In the genomic region with DNA sequence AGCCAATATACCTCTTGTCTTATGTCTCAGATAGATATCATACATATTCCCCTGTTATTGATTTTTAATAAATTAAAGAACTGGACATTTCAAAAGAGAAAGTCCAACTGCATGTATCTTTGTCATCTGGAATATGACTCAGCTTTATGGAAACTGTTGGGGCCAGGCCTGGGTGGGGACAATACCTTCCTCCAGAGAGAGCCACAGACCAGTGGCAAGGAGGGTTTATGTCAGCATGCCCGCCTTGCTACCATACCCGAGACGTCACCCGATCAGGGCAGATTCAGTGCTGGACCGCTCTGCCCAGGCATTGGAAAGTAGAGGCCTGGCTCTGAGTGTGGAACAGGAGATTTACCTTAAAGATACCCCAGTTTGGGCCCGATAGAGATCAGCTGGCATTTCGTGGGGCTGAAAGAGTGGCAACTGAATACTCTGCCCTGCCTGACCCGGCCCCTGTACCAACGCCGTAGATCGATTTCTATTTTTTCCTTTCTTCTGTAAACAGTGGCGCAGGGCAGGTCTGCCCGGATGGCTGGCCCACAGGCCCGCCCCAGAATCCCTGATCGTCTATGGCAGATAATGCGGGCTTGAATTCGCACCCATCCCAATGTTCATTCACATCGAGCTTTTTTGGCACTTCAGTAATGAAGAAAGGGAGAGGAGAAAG, we compare ENCODE assay signal across 23 cellular contexts.
DNase-seq lines count a peak whose midpoint lies in the region; ATAC-seq, FAIRE-seq and TF ChIP-seq lines count a peak whose summit lies in the region.
"Had no signal": no experiment of that assay in that cellular context is flagged by ENCODE, and none has a peak within 500 bp of the region (broad histone marks: within the 10 kb centered on the region; RNA-seq: fewer than 3 reads in every experiment).

No MANE protein-coding gene starts in this region.

- WGBS in K562 (ENCODE audit: insufficient coverage, low coverage, missing lambda C conversion rate): 3% methylated on average over 14 of the region's 18 CpGs

- DNase-seq in breast epithelium (ENCODE audit: low spot score in 2 of 2) (no peak), MCF 10A (ENCODE audit: unreplicated experiment) (no peak), GM23338 (ENCODE audit: low spot score) (no peak), K562 (ENCODE audit: extremely low read depth in 1 of 4, low spot score in 3 of 4) (no peak), NOMO-1 treated with dmso at 0.1 percent for 144 hours (lab: John Stamatoyannopoulos, UW; ENCODE audit: unreplicated experiment) (no peak), amygdala (lab: John Stamatoyannopoulos, UW) (no peak), NCI-H2196 (lab: John Stamatoyannopoulos, UW; ENCODE audit: unreplicated experiment) (no peak)
- DNase-seq: CD4-positive, CD25-positive, alpha-beta regulatory T cell; CD8-positive, alpha-beta memory T cell; COR-L47; DMS 273 treated with DMSO at 0.1 percent for 48 hours; DMS53; DND-41; GOT3; H9; IMR-90; KBM-7 had no signal

- TF ChIP-seq POLR2A in breast epithelium (IDR thresholded peaks at IDR 0.05) (no peak), K562 (conservative IDR thresholded peaks at IDR 0.05) (no peak)

- H3K36me3 Mint-ChIP-seq in MCF 10A (ENCODE audit: insufficient read depth, unreplicated experiment): no peaks in the 10 kb centered on the region
- no peaks in the 10 kb centered on the region for H3K36me3 Mint-ChIP-seq in GM23338 (ENCODE audit: low read depth)
- H3K36me3 Mint-ChIP-seq: CD4-positive, CD25-positive, alpha-beta regulatory T cell; CD8-positive, alpha-beta memory T cell had no signal

- H3K4me3 Mint-ChIP-seq in MCF 10A (ENCODE audit: unreplicated experiment) (no peak overlapping the region), GM23338 (no peak overlapping the region)
- H3K4me3 Mint-ChIP-seq: CD4-positive, CD25-positive, alpha-beta regulatory T cell; CD8-positive, alpha-beta memory T cell; H9 had no signal

- H3K4me1 ChIP-seq in breast epithelium (no peaks in the 10 kb centered on the region), GM23338 (ENCODE audit: insufficient read depth) (no peaks in the 10 kb centered on the region), K562 (replicated peaks in 1 of 2; ENCODE audit: control insufficient read depth in 2 of 2, insufficient read depth in 2 of 2, low read length in 2 of 2) (no peaks in the 10 kb centered on the region), parathyroid adenoma (peaks cover 36% of the 10 kb centered on the region)
- H3K4me1 ChIP-seq: A549 had no signal

- POLR2A ChIA-PET in MCF 10A (lab: Yijun Ruan, JAX) (no interaction called here), K562 (lab: Yijun Ruan, JAX) (no interaction called here)

- 0 out of 2 replicates have a peak, but pooled peaks cover 3% of the 10 kb centered on the region for H3K9me2 ChIP-seq in GM23338 (ENCODE audit: insufficient read depth)

- no peak for FAIRE-seq in K562 (lab: Jason Lieb, UNC)
- FAIRE-seq: A549, G401.6, GM12891 had no signal

- H3K27ac Mint-ChIP-seq in MCF 10A (ENCODE audit: low read depth, unreplicated experiment): no peak overlapping the region
- H3K27ac Mint-ChIP-seq in GM23338: no peak overlapping the region
- H3K27ac Mint-ChIP-seq: CD4-positive, CD25-positive, alpha-beta regulatory T cell; CD8-positive, alpha-beta memory T cell; H9 had no signal

- no peak for TF ChIP-seq CTCF in breast epithelium (IDR thresholded peaks at IDR 0.05)
- no peak for TF ChIP-seq CTCF in MCF 10A (IDR thresholded peaks at IDR 0.05; ENCODE audit: unreplicated experiment)
- no peak for TF ChIP-seq CTCF in GM23338 (conservative IDR thresholded peaks at IDR 0.05; ENCODE audit: low read depth in 2 of 2)
- TF ChIP-seq CTCF in K562 (IDR thresholded peaks at IDR 0.05 in 2 of 3, conservative IDR thresholded peaks at IDR 0.05 in 1 of 3; ENCODE audit: insufficient read depth in 2 of 3, low read depth in 1 of 3, low read length in 3 of 3): no peak
- TF ChIP-seq CTCF in parathyroid adenoma (IDR thresholded peaks at IDR 0.05): peak; percentile 35

- no peaks in the 10 kb centered on the region for H3K9me1 ChIP-seq in K562 (ENCODE audit: control insufficient read depth, insufficient read depth, low read length)

- peak overlapping the region; percentile 43 to 58 for H3K27ac ChIP-seq in breast epithelium
- H3K27ac ChIP-seq in GM23338 (ENCODE audit: low read depth): no peak overlapping the region
- H3K27ac ChIP-seq in K562 (ENCODE audit: extremely low read depth, low read depth, low read length): no peak overlapping the region
- H3K27ac ChIP-seq in parathyroid adenoma: peak overlapping the region; percentile 80
- H3K27ac ChIP-seq: 22Rv1, A549, HL-60 had no signal

- H3K4me2 ChIP-seq in GM23338 (no peak overlapping the region), K562 (ENCODE audit: insufficient read depth, low read length) (no peak overlapping the region), parathyroid adenoma (ENCODE audit: low read length) (peak overlapping the region; percentile 60)
- H3K4me2 ChIP-seq: A549 had no signal

- BruUV-seq in MCF 10A (replicated peaks; lab: Mats Ljungman, UMichigan): no TSS peak
- BruUV-seq in K562 (replicated peaks; lab: Mats Ljungman, UMichigan): no TSS peak

- H3K9me3 ChIP-seq in breast epithelium (no peaks in the 10 kb centered on the region), K562 (replicated peaks; ENCODE audit: control insufficient read depth, insufficient read depth, low read depth, low read length) (no peaks in the 10 kb centered on the region), parathyroid adenoma (ENCODE audit: control insufficient read depth, low read length) (no peaks in the 10 kb centered on the region)
- H3K9me3 ChIP-seq: A549 had no signal

- no peaks in the 10 kb centered on the region for H3K27me3 Mint-ChIP-seq in MCF 10A (ENCODE audit: insufficient read depth, unreplicated experiment)
- peaks cover 7% of the 10 kb centered on the region for H3K27me3 Mint-ChIP-seq in GM23338 (ENCODE audit: insufficient read depth, low read depth, poor library complexity)
- H3K27me3 Mint-ChIP-seq: CD4-positive, CD25-positive, alpha-beta regulatory T cell had no signal

- H3K36me3 ChIP-seq in breast epithelium (no peaks in the 10 kb centered on the region), GM23338 (ENCODE audit: insufficient read depth) (no peaks in the 10 kb centered on the region), K562 (ENCODE audit: control insufficient read depth, insufficient read depth, low read length) (no peaks in the 10 kb centered on the region), parathyroid adenoma (ENCODE audit: control insufficient read depth, insufficient read depth, low read length) (no peaks in the 10 kb centered on the region)

- H3K79me2 ChIP-seq in GM23338 (replicated peaks; ENCODE audit: insufficient read depth) (no peaks in the 10 kb centered on the region), K562 (ENCODE audit: control insufficient read depth, insufficient read depth, low read length) (no peaks in the 10 kb centered on the region), parathyroid adenoma (no peaks in the 10 kb centered on the region)

- in situ Hi-C loops in K562 (cut with MboI): no loop called here

- peak overlapping the region in 2 of 3 donors; percentile 19 to 23 for H3K4me3 ChIP-seq in breast epithelium
- no peak overlapping the region for H3K4me3 ChIP-seq in GM23338
- no peak overlapping the region for H3K4me3 ChIP-seq in K562
- peak overlapping the region; percentile 3 for H3K4me3 ChIP-seq in parathyroid adenoma (ENCODE audit: low read depth, low read length)
- H3K4me3 ChIP-seq: A549 had no signal

- H3F3A ChIP-seq in GM23338 (replicated peaks; ENCODE audit: low read depth): no peaks in the 10 kb centered on the region

- H4K20me1 ChIP-seq in GM23338 (replicated peaks; ENCODE audit: insufficient read depth): no peaks in the 10 kb centered on the region
- no peaks in the 10 kb centered on the region for H4K20me1 ChIP-seq in K562 (replicated peaks; ENCODE audit: control insufficient read depth, insufficient read depth, low read length)

- H2AFZ ChIP-seq in GM23338 (peak overlapping the region; percentile 84; the same call in 1 of the 2 replicates), K562 (ENCODE audit: low read depth, low read length) (no peak overlapping the region), parathyroid adenoma (peak overlapping the region; percentile 31)

- no peak overlapping the region for H3K9ac ChIP-seq in K562 (ENCODE audit: insufficient read depth in 1 of 2, low read depth in 2 of 2, low read length in 2 of 2)
- no peak overlapping the region for H3K9ac ChIP-seq in parathyroid adenoma

- CTCF ChIA-PET in MCF 10A (lab: Yijun Ruan, JAX) (no interaction called here), K562 (lab: Yijun Ruan, JAX; ENCODE audit: low intra/inter-chr PET ratio) (no interaction called here)

- H3K4me1 Mint-ChIP-seq in MCF 10A (ENCODE audit: insufficient read depth, unreplicated experiment) (no peaks in the 10 kb centered on the region), GM23338 (peaks cover 4% of the 10 kb centered on the region)
- H3K4me1 Mint-ChIP-seq: CD4-positive, CD25-positive, alpha-beta regulatory T cell; CD8-positive, alpha-beta memory T cell had no signal

- TF ChIP-seq RAD21 in K562 (CRISPR knock-in tag; conservative IDR thresholded peaks at IDR 0.05 in 1 of 2, IDR thresholded peaks at IDR 0.05 in 1 of 2): no peak

- H3K9me3 Mint-ChIP-seq in MCF 10A (ENCODE audit: unreplicated experiment) (peaks cover 12% of the 10 kb centered on the region), GM23338 (peaks cover 1% of the 10 kb centered on the region; the same call in 1 of the 3 replicates)
- H3K9me3 Mint-ChIP-seq: H9 had no signal

- peaks cover 0 to 3% of the 10 kb centered on the region in 2 donors for H3K27me3 ChIP-seq in breast epithelium
- no peaks in the 10 kb centered on the region for H3K27me3 ChIP-seq in GM23338 (ENCODE audit: insufficient read depth)
- H3K27me3 ChIP-seq in K562 (ENCODE audit: control insufficient read depth in 2 of 2, insufficient read depth in 2 of 2, low read length in 2 of 2): peaks cover 0 to 24% of the 10 kb centered on the region in 2 experiments; a peak in 3 of 5 replicates
- H3K27me3 ChIP-seq in parathyroid adenoma (ENCODE audit: control insufficient read depth, insufficient read depth, low read length): no peaks in the 10 kb centered on the region

- no peak for TF ChIP-seq EP300 in K562 (IDR thresholded peaks at IDR 0.05; ENCODE audit: low read length)

- no peak for ATAC-seq in GM23338
- no peak for ATAC-seq in K562
- ATAC-seq: A549 had no signal

- intact Hi-C loops in breast epithelium (cut with DNase I; ENCODE audit: low total_unique reads): no loop called here
- intact Hi-C loops in MCF 10A (cut with micrococcal nuclease): no loop called here
- intact Hi-C loops in K562 (cut with micrococcal nuclease): no loop called here

TF ChIP-seq in GM23338, 12 proteins besides CTCF, POLR2A, EP300 and RAD21 (continues in another document):
- TF ChIP-seq JUNB (IDR thresholded peaks at IDR 0.05; ENCODE audit: unreplicated experiment) (no peak), STAT1 (IDR thresholded peaks at IDR 0.05; ENCODE audit: unreplicated experiment) (no peak), ZNF114 (CRISPR knock-in tag; IDR thresholded peaks at IDR 0.05) (no peak), EZH2 (IDR thresholded peaks at IDR 0.05; ENCODE audit: low read depth, unreplicated experiment) (no peak)

TF ChIP-seq in K562, 482 proteins besides CTCF, POLR2A, EP300 and RAD21:
- TF ChIP-seq MTF1 (CRISPR knock-in tag; IDR thresholded peaks at IDR 0.05; ENCODE audit: borderline replicate concordance) (no peak), MAFG (tag; conservative IDR thresholded peaks at IDR 0.05) (peak; percentile 29; the same call in 1 of the 2 replicates)

Comparison
In these comparisons a context has a peak if more than half of its experiments do, and no peak if none do; other contexts are left out.
1. H3K27ac ChIP-seq: peak in breast epithelium (2 of 2) and parathyroid adenoma (single experiment); none in GM23338 (single experiment) and K562 (single experiment).
2. H3K4me3 ChIP-seq: peak in breast epithelium (2 of 3) and parathyroid adenoma (single experiment); none in GM23338 (single experiment) and K562 (single experiment).